ENCODE assay signal across 28 cellular contexts in the genomic region with DNA sequence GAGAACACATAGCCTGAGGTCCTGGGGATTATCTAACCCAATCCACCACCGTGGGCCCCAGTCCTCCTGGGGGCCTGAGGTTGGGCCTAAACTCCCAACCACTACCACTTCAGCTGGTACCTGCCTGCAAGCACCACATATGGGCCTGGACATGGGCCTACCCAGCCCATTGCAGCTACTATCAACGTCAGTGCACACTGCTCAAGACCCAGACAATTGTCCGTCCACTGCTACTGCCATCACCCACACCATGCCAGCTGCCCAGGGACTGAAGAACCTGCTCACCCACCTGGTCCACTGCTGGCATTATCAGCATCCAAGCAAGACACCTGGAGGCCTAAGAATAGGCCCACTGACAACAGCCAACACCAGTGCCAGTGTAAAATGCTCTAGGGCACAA.
"Had no signal": no experiment of that assay in that cellular context is flagged by ENCODE, and none has a peak within 500 bp of the region (broad histone marks: within the 10 kb centered on the region; RNA-seq: fewer than 3 reads in every experiment).

No MANE protein-coding gene starts in this region.

- H3K4me1 ChIP-seq: stomach, suprapubic skin, testis, thyroid gland, tibial artery, tibial nerve, transverse colon, upper lobe of left lung, upper lobe of right lung, uterus, vagina had no signal

- H3K27ac Mint-ChIP-seq: stimulated activated effector memory CD8-positive, alpha-beta T cell treated with anti-CD3 and anti-CD28 coated beads, Interleukin-12 subunit alpha, Interleukin-12 subunit beta, amount 100 ng/mL, for 72 hours; stimulated activated memory B cell treated with anti-CD40 and anti-IgM and Interleukin-4, amounts not matched to agents 10 μg/mL and 1 μg/mL and 100 μg/mL, for 72 hours; stimulated activated naive B cell treated with anti-CD40 and anti-IgM and Interleukin-4, amounts not matched to agents 10 μg/mL and 1 μg/mL and 100 μg/mL, for 72 hours; stimulated activated naive CD8-positive, alpha-beta T cell treated with anti-CD3 and anti-CD28 coated beads, Interleukin-15, amount 100 ng/mL, for 72 hours; stimulated activated naive CD8-positive, alpha-beta T cell treated with anti-CD3 and anti-CD28 coated beads, Interleukin-15, Interleukin-2, amounts not matched to agents 100 ng/mL and 50 ng/mL, for 24 hours; type B pancreatic cell had no signal

- H3K27me3 Mint-ChIP-seq: stimulated activated memory B cell treated with anti-CD40 and anti-IgM and Interleukin-4, amounts not matched to agents 10 μg/mL and 1 μg/mL and 100 μg/mL, for 72 hours; stimulated activated naive CD8-positive, alpha-beta T cell treated with anti-CD3 and anti-CD28 coated beads, Interleukin-15, amount 100 ng/mL, for 72 hours; stimulated activated naive CD8-positive, alpha-beta T cell treated with anti-CD3 and anti-CD28 coated beads, Interleukin-15, Interleukin-2, amounts not matched to agents 100 ng/mL and 50 ng/mL, for 24 hours; type B pancreatic cell had no signal

- DNase-seq: stimulated activated CD4-positive, alpha-beta T cell treated with anti-CD3 and anti-CD28 coated beads, Interleukin-2, amount 100 ng/mL, for 48 hours; stimulated activated CD4-positive, alpha-beta T cell treated with anti-CD3 and anti-CD28 coated beads, Interleukin-4, amount 100 ng/mL, for 1 hour; stimulated activated CD4-positive, alpha-beta T cell treated with anti-CD3 and anti-CD28 coated beads, Interleukin-4, amount 100 ng/mL, for 24 hours; stimulated activated CD4-positive, alpha-beta T cell treated with anti-CD3 and anti-CD28 coated beads, Interleukin-4, amount 100 ng/mL, for 4 hours; stimulated activated CD8-positive, alpha-beta memory T cell treated with anti-CD3 and anti-CD28 coated beads, Interleukin-4, amount 100 ng/mL, for 48 hours; stimulated activated naive B cell treated with anti-CD40 and anti-IgM and Interleukin-4, amounts not matched to agents 10 μg/mL and 1 μg/mL and 100 μg/mL, for 72 hours; stimulated activated naive CD4-positive, alpha-beta T cell; stimulated activated naive CD4-positive, alpha-beta T cell treated with Interleukin-2 at 50 U/mL for 16 hours; stimulated activated naive CD8-positive, alpha-beta T cell treated with anti-CD3 and anti-CD28 coated beads, Interleukin-15, amount 100 ng/mL, for 72 hours; stimulated activated naive CD8-positive, alpha-beta T cell treated with anti-CD3 and anti-CD28 coated beads, Interleukin-15, Interleukin-2, amounts not matched to agents 100 U/mL and 50 U/mL, for 24 hours; stomach; substantia nigra; testis; thyroid gland; tibial artery; transverse colon; trophoblast cell; upper lobe of left lung; upper lobe of right lung; uterus had no signal

- H3K4me3 Mint-ChIP-seq: stimulated activated effector memory CD8-positive, alpha-beta T cell treated with anti-CD3 and anti-CD28 coated beads, Interleukin-12 subunit alpha, Interleukin-12 subunit beta, amount 100 ng/mL, for 72 hours; stimulated activated memory B cell treated with anti-CD40 and anti-IgM and Interleukin-4, amounts not matched to agents 10 μg/mL and 1 μg/mL and 100 μg/mL, for 72 hours; stimulated activated naive B cell treated with anti-CD40 and anti-IgM and Interleukin-4, amounts not matched to agents 10 μg/mL and 1 μg/mL and 100 μg/mL, for 72 hours; stimulated activated naive CD8-positive, alpha-beta T cell treated with anti-CD3 and anti-CD28 coated beads, Interleukin-15, amount 100 ng/mL, for 72 hours; stimulated activated naive CD8-positive, alpha-beta T cell treated with anti-CD3 and anti-CD28 coated beads, Interleukin-15, Interleukin-2, amounts not matched to agents 100 ng/mL and 50 ng/mL, for 24 hours; type B pancreatic cell had no signal

- H3K4me1 Mint-ChIP-seq: stimulated activated effector memory CD8-positive, alpha-beta T cell treated with anti-CD3 and anti-CD28 coated beads, Interleukin-12 subunit alpha, Interleukin-12 subunit beta, amount 100 ng/mL, for 72 hours; stimulated activated memory B cell treated with anti-CD40 and anti-IgM and Interleukin-4, amounts not matched to agents 10 μg/mL and 1 μg/mL and 100 μg/mL, for 72 hours; stimulated activated naive B cell treated with anti-CD40 and anti-IgM and Interleukin-4, amounts not matched to agents 10 μg/mL and 1 μg/mL and 100 μg/mL, for 72 hours; stimulated activated naive CD8-positive, alpha-beta T cell treated with anti-CD3 and anti-CD28 coated beads, Interleukin-15, amount 100 ng/mL, for 72 hours had no signal

- H3K9me3 ChIP-seq: stomach, suprapubic skin, testis, thoracic aorta, thyroid gland, tibial artery, tibial nerve, transverse colon, upper lobe of left lung, upper lobe of right lung, uterus, vagina had no signal

- H3K36me3 ChIP-seq: stomach, suprapubic skin, thoracic aorta, thyroid gland, tibial artery, tibial nerve, transverse colon, upper lobe of left lung, upper lobe of right lung, uterus, vagina had no signal

- H3K4me3 ChIP-seq: stomach, suprapubic skin, testis, thoracic aorta, thyroid gland, tibial artery, tibial nerve, transverse colon, upper lobe of left lung, upper lobe of right lung, uterus, vagina had no signal

- H3K27ac ChIP-seq: stomach, suprapubic skin, testis, thoracic aorta, thyroid gland, tibial artery, tibial nerve, transverse colon, upper lobe of left lung, upper lobe of right lung, uterus, vagina had no signal

- H3K27me3 ChIP-seq: suprapubic skin, testis, thyroid gland, tibial artery, transverse colon, upper lobe of left lung, upper lobe of right lung, uterus, vagina had no signal

- H3K9me3 Mint-ChIP-seq: stimulated activated memory B cell treated with anti-CD40 and anti-IgM and Interleukin-4, amounts not matched to agents 10 μg/mL and 1 μg/mL and 100 μg/mL, for 72 hours; stimulated activated naive B cell treated with anti-CD40 and anti-IgM and Interleukin-4, amounts not matched to agents 10 μg/mL and 1 μg/mL and 100 μg/mL, for 72 hours; stimulated activated naive CD8-positive, alpha-beta T cell treated with anti-CD3 and anti-CD28 coated beads, Interleukin-15, amount 100 ng/mL, for 72 hours; stimulated activated naive CD8-positive, alpha-beta T cell treated with anti-CD3 and anti-CD28 coated beads, Interleukin-15, Interleukin-2, amounts not matched to agents 100 ng/mL and 50 ng/mL, for 24 hours had no signal

- ATAC-seq: stimulated activated effector memory CD8-positive, alpha-beta T cell treated with anti-CD3 and anti-CD28 coated beads, Interleukin-12 subunit alpha, Interleukin-12 subunit beta, amount 100 ng/mL, for 72 hours; stimulated activated memory B cell treated with anti-CD40 and anti-IgM and Interleukin-4, amounts not matched to agents 10 μg/mL and 1 μg/mL and 100 μg/mL, for 72 hours; stimulated activated naive B cell treated with anti-CD40 and anti-IgM and Interleukin-4, amounts not matched to agents 10 μg/mL and 1 μg/mL and 100 μg/mL, for 72 hours; stimulated activated naive CD8-positive, alpha-beta T cell treated with anti-CD3 and anti-CD28 coated beads, Interleukin-15, amount 100 ng/mL, for 72 hours; stimulated activated naive CD8-positive, alpha-beta T cell treated with anti-CD3 and anti-CD28 coated beads, Interleukin-15, Interleukin-2, amounts not matched to agents 100 U/mL and 50 U/mL, for 24 hours; upper lobe of right lung had no signal

- H3K36me3 Mint-ChIP-seq: stimulated activated effector memory CD8-positive, alpha-beta T cell treated with anti-CD3 and anti-CD28 coated beads, Interleukin-12 subunit alpha, Interleukin-12 subunit beta, amount 100 ng/mL, for 72 hours; stimulated activated memory B cell treated with anti-CD40 and anti-IgM and Interleukin-4, amounts not matched to agents 10 μg/mL and 1 μg/mL and 100 μg/mL, for 72 hours; stimulated activated naive B cell treated with anti-CD40 and anti-IgM and Interleukin-4, amounts not matched to agents 10 μg/mL and 1 μg/mL and 100 μg/mL, for 72 hours had no signal
